In genomic region chr1:40161888-40162397, GRCh38 we compare ENCODE assay signal across 8 cellular contexts. TPM values are rescaled to one million over a fixed set of nuclear protein-coding genes. Genes with fewer than 3 reads are reported as not detected.
A peak's percentile ranks its signal among the peaks of the same experiment; 100 is the strongest.
DNase-seq lines count a peak whose midpoint lies in the region; ATAC-seq and TF ChIP-seq lines count a peak whose summit lies in the region.

No MANE protein-coding gene starts in this region.

- DNase-seq in NCI-H1092 (lab: John Stamatoyannopoulos, UW): peak; percentile 100
- no peak for DNase-seq in esophagus squamous epithelium (lab: John Stamatoyannopoulos, UW)
- DNase-seq in sigmoid colon: no peak
- DNase-seq in DMS153 treated with DMSO at 0.1 percent for 48 hours (lab: John Stamatoyannopoulos, UW; ENCODE audit: unreplicated experiment): no peak
- no peak for DNase-seq in middle frontal gyrus (ENCODE audit: extremely low spot score, low spot score)

- H3K27ac ChIP-seq in esophagus squamous epithelium (peak overlapping the region; percentile 94 to 97 (median 96)), sigmoid colon (peak overlapping the region; percentile 92 to 97 (median 94))

- 0 to 1% methylated on average over 11 to 14 of the region's 16 CpGs for whole genome bisulfite sequencing in esophagus squamous epithelium, 2 donors
- 0 to 1% methylated on average over 16 of the region's 16 CpGs for WGBS in sigmoid colon, 2 donors

- intact Hi-C loops in esophagus squamous epithelium (cut with DNase I) (no loop called here), sigmoid colon (cut with DNase I) (loop anchor here (2.0 kb wide), 2 partner anchors 97 to 153 kb away; partner anchors contain the start of gene ZMPSTE24)

- TF ChIP-seq POLR2A in esophagus squamous epithelium (IDR thresholded peaks at IDR 0.05): no peak
- TF ChIP-seq POLR2A in sigmoid colon (IDR thresholded peaks at IDR 0.05): no peak

- peak overlapping the region; percentile 82 to 93 (median 86) for H3K4me3 ChIP-seq in esophagus squamous epithelium
- peak overlapping the region; percentile 69 to 97 (median 84) for H3K4me3 ChIP-seq in sigmoid colon

- H3K9me3 ChIP-seq in esophagus squamous epithelium: no peaks in the 10 kb centered on the region
- no peaks in the 10 kb centered on the region for H3K9me3 ChIP-seq in sigmoid colon

- H3K27me3 ChIP-seq in esophagus squamous epithelium (no peaks in the 10 kb centered on the region), sigmoid colon (no peaks in the 10 kb centered on the region)

- TF ChIP-seq CTCF in esophagus squamous epithelium (IDR thresholded peaks at IDR 0.05) (no peak), sigmoid colon (IDR thresholded peaks at IDR 0.05) (no peak)

- H3K4me1 ChIP-seq in esophagus squamous epithelium (peaks cover 15 to 46% (median 21%) of the 10 kb centered on the region in 3 donors), sigmoid colon (peaks cover 0 to 44% (median 35%) of the 10 kb centered on the region in 4 donors)

- peak; percentile 12 for ATAC-seq in GM21390 (IDR thresholded peaks at IDR 0.05; ENCODE audit: unreplicated experiment)
- ATAC-seq in HG02885 (IDR thresholded peaks at IDR 0.05; ENCODE audit: poor library complexity, unreplicated experiment): no peak
- no peak for ATAC-seq in HG03432 (IDR thresholded peaks at IDR 0.05; ENCODE audit: unreplicated experiment)

- no peak for TF ChIP-seq EP300 in sigmoid colon (IDR thresholded peaks at IDR 0.05)

- no peaks in the 10 kb centered on the region for H3K36me3 ChIP-seq in esophagus squamous epithelium
- no peaks in the 10 kb centered on the region for H3K36me3 ChIP-seq in sigmoid colon

RNA-seq across cellular contexts. Expression of gene RLF, which starts 0.8 kb away (rescaled TPM):
- total RNA-seq in esophagus squamous epithelium: 10 to 100 TPM in 3 of 4 donors, 1 to 10 TPM in 1; 7.9 to 21.0 (median 12.4) TPM
- 10 to 100 TPM; 19.9 to 27.6 (median 23.4) TPM for total RNA-seq in sigmoid colon
- 1 to 10 TPM; 2.4 to 6.1 (median 3.5) TPM for polyA plus RNA-seq in sigmoid colon
